ENCODE assay signal across 10 cellular contexts in genomic region chr10:102408081-102408727, GRCh38. TPM values are rescaled to one million over a fixed set of nuclear protein-coding genes. Genes with fewer than 3 reads are reported as not detected.
DNase-seq lines count a peak whose midpoint lies in the region; ATAC-seq and TF ChIP-seq lines count a peak whose summit lies in the region.
"Had no signal": no experiment of that assay in that cellular context is flagged by ENCODE, and none has a peak within 500 bp of the region (broad histone marks: within the 10 kb centered on the region; RNA-seq: fewer than 3 reads in every experiment).

No MANE protein-coding gene starts in this region.

- peaks cover 6 to 34% (median 22%) of the 10 kb centered on the region in 4 donors for H3K4me1 Mint-ChIP-seq in CD4-positive, CD25-positive, alpha-beta regulatory T cell

- no peak overlapping the region for H3K4ac ChIP-seq in mesendoderm (ENCODE audit: low read depth, low read length)

- H3K9ac ChIP-seq in colonic mucosa (ENCODE audit: low read depth in 2 of 2, low read length in 2 of 2) (no peak overlapping the region), neural cell (ENCODE audit: low read length) (peak overlapping the region; percentile 64), mesendoderm (ENCODE audit: low read length) (no peak overlapping the region)

- H3K36me3 Mint-ChIP-seq in CD4-positive, CD25-positive, alpha-beta regulatory T cell: no peaks in the 10 kb centered on the region

- no peaks in the 10 kb centered on the region for H4K20me1 ChIP-seq in neural cell (ENCODE audit: insufficient read depth)

- no peaks in the 10 kb centered on the region for H3K79me1 ChIP-seq in mesendoderm (ENCODE audit: low read length)

- no peak overlapping the region for H2BK15ac ChIP-seq in mesendoderm (replicated peaks; ENCODE audit: low read depth)

- H3K9me3 Mint-ChIP-seq in CD4-positive, CD25-positive, alpha-beta regulatory T cell: peaks cover 0 to 4% (median 0%) of the 10 kb centered on the region in 7 donors

- H3K56ac ChIP-seq in mesendoderm (ENCODE audit: low read length): no peak overlapping the region

- H3K79me2 ChIP-seq in neural cell (replicated peaks; ENCODE audit: insufficient read depth, low read length) (peaks cover 8% of the 10 kb centered on the region), mesendoderm (ENCODE audit: control insufficient read depth, insufficient read depth, low read length) (no peaks in the 10 kb centered on the region)

- no peak overlapping the region for H2AFZ ChIP-seq in neural cell (ENCODE audit: low read depth, low read length)

- no peak overlapping the region for H2AK5ac ChIP-seq in mesendoderm (ENCODE audit: low read length)

- no peaks in the 10 kb centered on the region for H3F3A ChIP-seq in neural cell (ENCODE audit: insufficient read depth, low read length, poor library complexity, severe bottlenecking)

- no peak overlapping the region for H3K27ac ChIP-seq in CD4-positive, CD25-positive, alpha-beta regulatory T cell (ENCODE audit: insufficient read depth, low read length, poor library complexity, severe bottlenecking)
- H3K27ac ChIP-seq in colonic mucosa (peak overlapping the region; percentile 6), neural cell (ENCODE audit: low read length) (peak overlapping the region; percentile 5), mesendoderm (ENCODE audit: low read depth, low read length) (no peak overlapping the region)
- H3K27ac ChIP-seq: HL-60 had no signal

- no peak overlapping the region for H4K8ac ChIP-seq in mesendoderm (ENCODE audit: low read depth, low read length)

- TF ChIP-seq RAD21 in neural cell (conservative IDR thresholded peaks at IDR 0.05): no peak

- ATAC-seq in CD4-positive, CD25-positive, alpha-beta regulatory T cell (ENCODE audit: low read depth in 2 of 2): no peak
- ATAC-seq in GM18505 (IDR thresholded peaks at IDR 0.05; ENCODE audit: unreplicated experiment): no peak

- H2BK120ac ChIP-seq in mesendoderm (ENCODE audit: low read depth, low read length): no peak overlapping the region

- no peak overlapping the region for H3K23ac ChIP-seq in mesendoderm (ENCODE audit: low read length)

- H3K4me3 ChIP-seq in CD4-positive, CD25-positive, alpha-beta regulatory T cell (ENCODE audit: low read depth, low read length): no peak overlapping the region
- H3K4me3 ChIP-seq in colonic mucosa (peak overlapping the region; percentile 21), neural cell (ENCODE audit: low read length) (peak overlapping the region; percentile 77), mesendoderm (ENCODE audit: low read length) (no peak overlapping the region)

- no peak for TF ChIP-seq CTCF in colonic mucosa (IDR thresholded peaks at IDR 0.05)
- TF ChIP-seq CTCF in neural cell (IDR thresholded peaks at IDR 0.05; ENCODE audit: poor library complexity, severe bottlenecking): no peak

- intact Hi-C loops in colonic mucosa (cut with DNase I): no loop called here

- no CpG with 5 or more reads among the region's 15 CpGs for WGBS in mesendoderm (ENCODE audit: extremely low coverage, insufficient coverage, low lambda C conversion rate)

- peaks cover 33% of the 10 kb centered on the region for H3K4me1 ChIP-seq in CD4-positive, CD25-positive, alpha-beta regulatory T cell (ENCODE audit: control insufficient read depth, insufficient read depth, low read length, poor library complexity, severe bottlenecking)
- H3K4me1 ChIP-seq in colonic mucosa: no peaks in the 10 kb centered on the region
- H3K4me1 ChIP-seq in mesendoderm (ENCODE audit: control insufficient read depth, low read depth, low read length): no peaks in the 10 kb centered on the region

- peaks cover 16% of the 10 kb centered on the region for H3K27me3 ChIP-seq in CD4-positive, CD25-positive, alpha-beta regulatory T cell (ENCODE audit: control insufficient read depth, insufficient read depth, low read length)
- H3K27me3 ChIP-seq in colonic mucosa (peaks cover 23% of the 10 kb centered on the region), neural cell (ENCODE audit: insufficient read depth, low read depth, low read length) (peaks cover 7% of the 10 kb centered on the region), mesendoderm (ENCODE audit: insufficient read depth, low read length, poor library complexity) (peaks cover 32% of the 10 kb centered on the region)

- no peak for DNase-seq in CD4-positive, CD25-positive, alpha-beta regulatory T cell
- peak; percentile 30 for DNase-seq in M059J (ENCODE audit: low read depth)
- no peak for DNase-seq in colonic mucosa
- DNase-seq in DMS53 treated with DMSO at 0.1 percent for 48 hours (lab: John Stamatoyannopoulos, UW; ENCODE audit: unreplicated experiment): no peak
- no peak for DNase-seq in mesendoderm
- no peak for DNase-seq in dedifferentiated amniotic fluid mesenchymal stem cell (ENCODE audit: extremely low spot score)
- DNase-seq: erythroblast had no signal

- no peak for TF ChIP-seq EP300 in neural cell (conservative IDR thresholded peaks at IDR 0.05; ENCODE audit: poor library complexity, severe bottlenecking)

- no peaks in the 10 kb centered on the region for H3K9me3 ChIP-seq in CD4-positive, CD25-positive, alpha-beta regulatory T cell (ENCODE audit: control insufficient read depth in 2 of 2, low read length in 2 of 2)
- no peaks in the 10 kb centered on the region for H3K9me3 ChIP-seq in colonic mucosa
- H3K9me3 ChIP-seq in neural cell (ENCODE audit: low read length): no peaks in the 10 kb centered on the region

- no peak overlapping the region for H2BK5ac ChIP-seq in mesendoderm (ENCODE audit: low read length)

- no peak for TF ChIP-seq POLR2A in GM18505 (IDR thresholded peaks at IDR 0.05; ENCODE audit: borderline replicate concordance, extremely low read depth, insufficient read depth, insufficient read length)

- H3K36me3 ChIP-seq in CD4-positive, CD25-positive, alpha-beta regulatory T cell (ENCODE audit: control insufficient read depth, insufficient read depth, low read length): no peaks in the 10 kb centered on the region
- H3K36me3 ChIP-seq in colonic mucosa (no peaks in the 10 kb centered on the region), neural cell (ENCODE audit: insufficient read depth, low read length) (no peaks in the 10 kb centered on the region), mesendoderm (ENCODE audit: control insufficient read depth, insufficient read depth, low read length) (no peaks in the 10 kb centered on the region)

- no peaks in the 10 kb centered on the region for H3K9me2 ChIP-seq in neural cell (ENCODE audit: insufficient read depth, low read length)

- H3K4me2 ChIP-seq in neural cell (ENCODE audit: low read length) (peak overlapping the region; percentile 12), mesendoderm (ENCODE audit: low read length) (no peak overlapping the region)

- H4K5ac ChIP-seq in mesendoderm (ENCODE audit: low read length): no peak overlapping the region

- H3K27me3 Mint-ChIP-seq in CD4-positive, CD25-positive, alpha-beta regulatory T cell: peaks cover 38% of the 10 kb centered on the region

- H3K18ac ChIP-seq in mesendoderm (ENCODE audit: low read length): no peak overlapping the region

- peak overlapping the region in 1 of 3 donors; percentile 79 for H3K27ac Mint-ChIP-seq in CD4-positive, CD25-positive, alpha-beta regulatory T cell

- peak overlapping the region; percentile 62 to 86 (median 64) for H3K4me3 Mint-ChIP-seq in CD4-positive, CD25-positive, alpha-beta regulatory T cell

TF ChIP-seq in neural cell, 6 proteins besides CTCF, POLR2A, EP300 and RAD21 (continues in another document):
- TF ChIP-seq TAF1 (IDR thresholded peaks at IDR 0.05; ENCODE audit: low read depth): no peak

RNA-seq across cellular contexts. Expression of gene PSD, which starts 10.4 kb away (rescaled TPM):
- 2.9 TPM for total RNA-seq in CD4-positive, CD25-positive, alpha-beta regulatory T cell
- polyA plus RNA-seq in CD4-positive, CD25-positive, alpha-beta regulatory T cell: 1 to 10 TPM; 1.4 to 2.6 (median 1.9) TPM
- total RNA-seq in M059J (2014; rRNA removed; shearing (Covaris generic)): not detected in 2 replicates
- 10 to 100 TPM in 1 of 2 donors, 1 to 10 TPM in 1; 4.2 to 22.5 TPM for total RNA-seq in colonic mucosa
- 68.8 and 84.3 TPM in 2 replicates for polyA plus RNA-seq in neural cell
- polyA minus RNA-seq in neural cell: 52.3 and 67.7 TPM in 2 replicates
- polyA plus RNA-seq in mesendoderm (2013, experiment 1 of 2): 0.44 TPM
- 0.53 TPM for polyA plus RNA-seq in mesendoderm (2013, experiment 2 of 2)

RNA-seq across cellular contexts. Expression of gene FBXL15, which starts 12.4 kb away (rescaled TPM):
- total RNA-seq in CD4-positive, CD25-positive, alpha-beta regulatory T cell: 12.8 TPM
- polyA plus RNA-seq in CD4-positive, CD25-positive, alpha-beta regulatory T cell: 10 to 100 TPM; 25.2 to 40.1 (median 32.1) TPM
- 8.2 and 18.8 TPM in 2 replicates for total RNA-seq in M059J (2014; rRNA removed; shearing (Covaris generic))
- total RNA-seq in colonic mucosa: 10 to 100 TPM; 23.7 to 37.3 TPM
- 27.5 and 37.8 TPM in 2 replicates for polyA plus RNA-seq in neural cell
- polyA minus RNA-seq in neural cell: 16.2 and 22.2 TPM in 2 replicates
- 5.0 TPM for polyA plus RNA-seq in mesendoderm (2013, experiment 1 of 2)
- 4.6 TPM for polyA plus RNA-seq in mesendoderm (2013, experiment 2 of 2)

RNA-seq across cellular contexts. Expression of gene NFKB2, which starts 12.7 kb away (rescaled TPM):
- total RNA-seq in CD4-positive, CD25-positive, alpha-beta regulatory T cell: 385 TPM
- polyA plus RNA-seq in CD4-positive, CD25-positive, alpha-beta regulatory T cell: 1 to 10 TPM; 6.3 to 8.2 (median 6.7) TPM
- total RNA-seq in M059J (2014; rRNA removed; shearing (Covaris generic)): 9.1 and 20.7 TPM in 2 replicates
- 10 to 100 TPM; 29.3 to 44.5 TPM for total RNA-seq in colonic mucosa
- 0.30 and 0.34 TPM in 2 replicates for polyA plus RNA-seq in neural cell
- polyA minus RNA-seq in neural cell: 0.24 and 0.46 TPM in 2 replicates
- 5.3 TPM for polyA plus RNA-seq in mesendoderm (2013, experiment 1 of 2)
- 4.7 TPM for polyA plus RNA-seq in mesendoderm (2013, experiment 2 of 2)

RNA-seq across cellular contexts. Expression of gene CUEDC2, which starts 24.2 kb away (rescaled TPM):
- 29.4 TPM for total RNA-seq in CD4-positive, CD25-positive, alpha-beta regulatory T cell
- polyA plus RNA-seq in CD4-positive, CD25-positive, alpha-beta regulatory T cell: 10 to 100 TPM; 50.8 to 60.6 (median 52.0) TPM
- total RNA-seq in M059J (2014; rRNA removed; shearing (Covaris generic)): 33.1 and 50.9 TPM in 2 replicates
- total RNA-seq in colonic mucosa: 10 to 100 TPM; 30.2 to 32.1 TPM
- polyA plus RNA-seq in neural cell: 169 and 194 TPM in 2 replicates
- 76.2 and 79.9 TPM in 2 replicates for polyA minus RNA-seq in neural cell
- 39.1 TPM for polyA plus RNA-seq in mesendoderm (2013, experiment 1 of 2)
- polyA plus RNA-seq in mesendoderm (2013, experiment 2 of 2): 40.9 TPM

RNA-seq across cellular contexts. Expression of gene C10orf95, which starts 43.1 kb away (rescaled TPM):
- 0.35 TPM for total RNA-seq in CD4-positive, CD25-positive, alpha-beta regulatory T cell
- polyA plus RNA-seq in CD4-positive, CD25-positive, alpha-beta regulatory T cell: 1 to 10 TPM in 1 of 4 donors, under 1 TPM in 3; 0.40 to 1.1 (median 0.55) TPM
- total RNA-seq in M059J (2014; rRNA removed; shearing (Covaris generic)): not detected in 2 replicates
- 1 to 10 TPM; 2.8 to 4.8 TPM for total RNA-seq in colonic mucosa
- not detected in 2 replicates for polyA plus RNA-seq in neural cell
- polyA minus RNA-seq in neural cell: not detected in 2 replicates
- 0.24 TPM for polyA plus RNA-seq in mesendoderm (2013, experiment 1 of 2)
- polyA plus RNA-seq in mesendoderm (2013, experiment 2 of 2): 0.21 TPM

Comparison
In these comparisons a context has a peak if more than half of its experiments do, and no peak if none do; other contexts are left out.
1. H3K27ac ChIP-seq: peak in colonic mucosa (single experiment) and neural cell (single experiment); none in CD4-positive, CD25-positive, alpha-beta regulatory T cell (single experiment) and mesendoderm (single experiment).
2. H3K4me3 ChIP-seq: peak in colonic mucosa (single experiment) and neural cell (single experiment); none in CD4-positive, CD25-positive, alpha-beta regulatory T cell (single experiment) and mesendoderm (single experiment).